In genomic region chr1:201085902-201086735, GRCh38 we compare ENCODE assay signal across 8 cellular contexts. TPM values are rescaled to one million over a fixed set of nuclear protein-coding genes. Genes with fewer than 3 reads are reported as not detected.
DNase-seq lines count a peak whose midpoint lies in the region; ATAC-seq, FAIRE-seq and TF ChIP-seq lines count a peak whose summit lies in the region.

No MANE protein-coding gene starts in this region.

- ATAC-seq in A549, result peak; percentile 97 to 99
- peak; percentile 57 for ATAC-seq in activated CD8-positive, alpha-beta memory T cell treated with anti-CD3 and anti-CD28 coated beads, Interleukin-2, amount 10 ng/mL, durations not matched to agents 7 days and 5 days
- ATAC-seq in HG02970 (IDR thresholded peaks at IDR 0.05; ENCODE audit: low FRiP score, unreplicated experiment), result no peak

- CTCF ChIA-PET in A549 (lab: Yijun Ruan, JAX), result interaction anchor here (0.5 to 5.6 kb wide), 31 partner anchors 11 to 464 kb away, joined by 3 to 83 read pairs (median 4); partner anchors contain the start of gene CACNA1S
- CTCF ChIA-PET in activated CD8-positive, alpha-beta memory T cell treated with anti-CD3 and anti-CD28 coated beads, Interleukin-2, amount 10 ng/mL, durations not matched to agents 7 days and 5 days (lab: Charles Lee), result interaction anchor here (0.6 to 1.6 kb wide), 4 partner anchors 10 to 67 kb away, joined by 3 to 7 read pairs (median 4); no protein-coding TSS in a partner anchor

- peak; percentile 61 to 93 for DNase-seq in A549 (ENCODE audit: low read depth in 1 of 2, low spot score in 1 of 2)
- peak; percentile 43 for DNase-seq in NCI-H226
- DNase-seq in activated CD8-positive, alpha-beta memory T cell treated with anti-CD3 and anti-CD28 coated beads, Interleukin-2, amount 10 ng/mL, durations not matched to agents 7 days and 5 days, result peak; percentile 47
- peak; percentile 8 for DNase-seq in fibroblast of the conjunctiva (ENCODE audit: low read depth)
- DNase-seq in osteocyte (ENCODE audit: extremely low spot score, unreplicated experiment), result no peak
- no peak for DNase-seq in sigmoid colon

- TF ChIP-seq EP300 in A549 (IDR thresholded peaks at IDR 0.05) (no peak), sigmoid colon (IDR thresholded peaks at IDR 0.05) (no peak)

- H3K4me1 ChIP-seq in A549, result no peaks in the 10 kb centered on the region
- H3K4me1 ChIP-seq in sigmoid colon, result no peaks in the 10 kb centered on the region

- H3K27ac Mint-ChIP-seq in activated CD8-positive, alpha-beta memory T cell treated with anti-CD3 and anti-CD28 coated beads, Interleukin-2, amount 10 ng/mL, durations not matched to agents 7 days and 5 days, result no peak overlapping the region
- no peak overlapping the region for H3K27ac Mint-ChIP-seq in osteocyte (ENCODE audit: unreplicated experiment)

- H3K27me3 ChIP-seq in sigmoid colon, result no peaks in the 10 kb centered on the region

- H3K4me3 Mint-ChIP-seq in activated CD8-positive, alpha-beta memory T cell treated with anti-CD3 and anti-CD28 coated beads, Interleukin-2, amount 10 ng/mL, durations not matched to agents 7 days and 5 days, result no peak overlapping the region
- no peak overlapping the region for H3K4me3 Mint-ChIP-seq in osteocyte (ENCODE audit: unreplicated experiment)

- H3K27ac ChIP-seq in A549 (no peak overlapping the region), sigmoid colon (no peak overlapping the region)

- no peak overlapping the region for H3K4me2 ChIP-seq in A549

- no peaks in the 10 kb centered on the region for H3K9me3 Mint-ChIP-seq in activated CD8-positive, alpha-beta memory T cell treated with anti-CD3 and anti-CD28 coated beads, Interleukin-2, amount 10 ng/mL, durations not matched to agents 7 days and 5 days (ENCODE audit: low read depth)
- H3K9me3 Mint-ChIP-seq in osteocyte (ENCODE audit: unreplicated experiment), result no peaks in the 10 kb centered on the region

- H3K9me3 ChIP-seq in A549 (no peaks in the 10 kb centered on the region), sigmoid colon (no peaks in the 10 kb centered on the region)

- intact Hi-C loops in sigmoid colon (cut with DNase I), result loop anchor here (2.0 kb wide), 1 partner anchor 29 kb away; no protein-coding TSS in a partner anchor

- TF ChIP-seq POLR2A in A549 (IDR thresholded peaks at IDR 0.05; ENCODE audit: low read length), result no peak
- no peak for TF ChIP-seq POLR2A in sigmoid colon (IDR thresholded peaks at IDR 0.05)

- H3K4me1 Mint-ChIP-seq in activated CD8-positive, alpha-beta memory T cell treated with anti-CD3 and anti-CD28 coated beads, Interleukin-2, amount 10 ng/mL, durations not matched to agents 7 days and 5 days, result no peaks in the 10 kb centered on the region
- H3K4me1 Mint-ChIP-seq in osteocyte (ENCODE audit: unreplicated experiment), result peaks cover 2% of the 10 kb centered on the region

- H3K27me3 Mint-ChIP-seq in activated CD8-positive, alpha-beta memory T cell treated with anti-CD3 and anti-CD28 coated beads, Interleukin-2, amount 10 ng/mL, durations not matched to agents 7 days and 5 days, result peaks cover 45% of the 10 kb centered on the region
- H3K27me3 Mint-ChIP-seq in osteocyte (ENCODE audit: unreplicated experiment), result peaks cover 35% of the 10 kb centered on the region

- TF ChIP-seq CTCF in A549 (IDR thresholded peaks at IDR 0.05), result peak; percentile 82
- peak; percentile 65 for TF ChIP-seq CTCF in GM12872 (IDR thresholded peaks at IDR 0.05; ENCODE audit: insufficient read depth, low read depth, low read length)
- peak; percentile 57 for TF ChIP-seq CTCF in osteocyte (IDR thresholded peaks at IDR 0.05)
- TF ChIP-seq CTCF in sigmoid colon (IDR thresholded peaks at IDR 0.05), result peak in 2 of 4 experiments; percentile 16 to 46

- H3K36me3 ChIP-seq in sigmoid colon, result no peaks in the 10 kb centered on the region

- POLR2A ChIA-PET in A549 (lab: Yijun Ruan, JAX), result interaction anchor here (0.7 to 1.1 kb wide), 2 partner anchors 28 kb away, joined by 3 to 4 read pairs; no protein-coding TSS in a partner anchor

- TF ChIP-seq RAD21 in A549 (conservative IDR thresholded peaks at IDR 0.05 in 1 of 2, IDR thresholded peaks at IDR 0.05 in 1 of 2), result peak; percentile 75 to 80

- 54% methylated on average over 12 of the region's 12 CpGs for WGBS in A549 (ENCODE audit: missing lambda C conversion rate)
- 61 to 73% methylated on average over 12 of the region's 12 CpGs for WGBS in sigmoid colon, 2 donors

- H3K4me3 ChIP-seq in A549 (no peak overlapping the region), sigmoid colon (no peak overlapping the region)

- no peaks in the 10 kb centered on the region for H3K36me3 Mint-ChIP-seq in activated CD8-positive, alpha-beta memory T cell treated with anti-CD3 and anti-CD28 coated beads, Interleukin-2, amount 10 ng/mL, durations not matched to agents 7 days and 5 days
- H3K36me3 Mint-ChIP-seq in osteocyte (ENCODE audit: unreplicated experiment), result no peaks in the 10 kb centered on the region

- FAIRE-seq in A549 (lab: Jason Lieb, UNC), result no peak

TF ChIP-seq in A549, 52 proteins besides CTCF, POLR2A, EP300 and RAD21:
- peak; percentile 86 for TF ChIP-seq SMC3 (IDR thresholded peaks at IDR 0.05)
- TF ChIP-seq PHF8 (IDR thresholded peaks at IDR 0.05; ENCODE audit: borderline replicate concordance, low read depth), result no peak

RNA-seq across cellular contexts. Expression of gene CACNA1S, which starts 26.1 kb away (rescaled TPM):
- polyA plus RNA-seq in A549 (2011; rRNA removed), result 0.01 and 0.03 TPM in 2 replicates
- under 0.01 and 0.01 TPM in 2 replicates for polyA plus RNA-seq in A549 (2012; cell fraction: cytosol; rRNA removed)
- 0.01 TPM in 1 of 2 replicates, not detected in the other for polyA plus RNA-seq in A549 (2012; cell fraction: nucleus; rRNA removed)
- not detected in 3 replicates for polyA plus RNA-seq in A549 (2017; fragmentation: RNase III; extraction: RNeasy Plus Mini Kit Qiagen cat#74134 plus additional on column Dnase treatment)
- 0.05 and 0.08 TPM in 2 replicates for polyA minus RNA-seq in A549 (2011; rRNA and poly(A)+ RNA removed)
- not detected for total RNA-seq in activated CD8-positive, alpha-beta memory T cell treated with anti-CD3 and anti-CD28 coated beads, Interleukin-2, amount 10 ng/mL, durations not matched to agents 7 days and 5 days
- total RNA-seq in osteocyte, result not detected in 2 replicates
- total RNA-seq in sigmoid colon, result not detected
- under 1 TPM in 1 of 3 donors, not detected in 2; 0.01 TPM for polyA plus RNA-seq in sigmoid colon

RNA-seq across cellular contexts. Expression of gene ASCL5, which starts 40.9 kb away (rescaled TPM):
- polyA plus RNA-seq in A549 (2011; rRNA removed) (0.07 TPM in 1 of 2 replicates, not detected in the other), A549 (2017; fragmentation: RNase III; extraction: RNeasy Plus Mini Kit Qiagen cat#74134 plus additional on column Dnase treatment) (0.07 to 0.17 TPM (median 0.09 TPM) in 3 replicates), sigmoid colon (under 1 TPM in 1 of 3 donors, not detected in 2; 0.06 TPM)
- polyA plus RNA-seq in A549 (2012; cell fraction: cytosol; rRNA removed), result 0.05 and 0.13 TPM in 2 replicates
- 0.15 and 0.20 TPM in 2 replicates for polyA plus RNA-seq in A549 (2012; cell fraction: nucleus; rRNA removed)
- polyA minus RNA-seq in A549 (2011; rRNA and poly(A)+ RNA removed), result not detected in 2 replicates
- total RNA-seq in activated CD8-positive, alpha-beta memory T cell treated with anti-CD3 and anti-CD28 coated beads, Interleukin-2, amount 10 ng/mL, durations not matched to agents 7 days and 5 days, result not detected
- total RNA-seq in osteocyte (not detected in 2 replicates), sigmoid colon (not detected)

Comparison
In these comparisons a context has a peak if more than half of its experiments do, and no peak if none do; other contexts are left out.
1. DNase-seq: peak in A549 (2 of 2), NCI-H226 (single experiment), activated CD8-positive, alpha-beta memory T cell treated with anti-CD3 and anti-CD28 coated beads, Interleukin-2, amount 10 ng/mL, durations not matched to agents 7 days and 5 days (single experiment) and fibroblast of the conjunctiva (single experiment); none in osteocyte (single experiment) and sigmoid colon (single experiment).